20 cellular contexts compared by ENCODE assay signal in genomic region chr10:120634629-120635028, GRCh38.
DNase-seq lines count a peak whose midpoint lies in the region; ATAC-seq, FAIRE-seq and TF ChIP-seq lines count a peak whose summit lies in the region.
"Had no signal": no experiment of that assay in that cellular context is flagged by ENCODE, and none has a peak within 500 bp of the region (broad histone marks: within the 10 kb centered on the region; RNA-seq: fewer than 3 reads in every experiment).

No MANE protein-coding gene starts in this region.

- H3K4me1 ChIP-seq in SJCRH30 (no peaks in the 10 kb centered on the region), iPS DF 6.9 (ENCODE audit: control insufficient read depth, insufficient read depth, low read length) (no peaks in the 10 kb centered on the region)

- no CpG with 5 or more reads among the region's 12 CpGs for WGBS in iPS DF 6.9 (ENCODE audit: insufficient coverage, insufficient read length)

- no peak for ATAC-seq in GM21367 (IDR thresholded peaks at IDR 0.05; ENCODE audit: unreplicated experiment)
- ATAC-seq in esophagus mucosa = no peak
- ATAC-seq in GM18909 (IDR thresholded peaks at IDR 0.05; ENCODE audit: poor library complexity, unreplicated experiment) = no peak
- ATAC-seq: left cardiac atrium had no signal

- H3K4me3 ChIP-seq in SJCRH30 (no peak overlapping the region), iPS DF 6.9 (ENCODE audit: low read length) (no peak overlapping the region)

- TF ChIP-seq CTCF in D721Med (IDR thresholded peaks at IDR 0.05; ENCODE audit: insufficient read depth, missing control alignments) = peak; percentile 9
- TF ChIP-seq CTCF in GM20000 (IDR thresholded peaks at IDR 0.05; ENCODE audit: extremely low read depth, missing control alignments) = peak; percentile 3

- H3K27ac ChIP-seq in SJCRH30 (no peak overlapping the region), iPS DF 6.9 (ENCODE audit: low read length) (no peak overlapping the region)

- H3K9me3 ChIP-seq in SJCRH30 (replicated peaks) (no peaks in the 10 kb centered on the region), iPS DF 6.9 (ENCODE audit: control insufficient read depth, insufficient read depth, low read length) (no peaks in the 10 kb centered on the region)

- DNase-seq in D721Med (ENCODE audit: insufficient read length, low spot score) (no peak), GM20000 (ENCODE audit: low spot score) (no peak), SJCRH30 (peak; percentile 15 to 41), iPS DF 6.9 (ENCODE audit: low read depth, low spot score) (peak; percentile 67), HCEC 1CT (no peak)
- DNase-seq: activated CD4-positive, alpha-beta T cell treated with anti-CD3 and anti-CD28 coated beads for 1 hour; activated naive CD4-positive, alpha-beta T cell treated with anti-CD3 and anti-CD28 coated beads, Interleukin-2, amount 50 U/mL, for 16 hours; activated T-cell treated with anti-CD3 and anti-CD28 coated beads for 4 hours; DMS79 treated with DMSO at 0.1 percent for 48 hours; KG1; left cardiac atrium; NCI-H524; substantia nigra; T-helper 2 cell had no signal

- H3K36me3 ChIP-seq in SJCRH30 (no peaks in the 10 kb centered on the region), iPS DF 6.9 (ENCODE audit: control insufficient read depth, insufficient read depth, low read length) (no peaks in the 10 kb centered on the region)

- H3K27me3 ChIP-seq in SJCRH30 (no peaks in the 10 kb centered on the region), iPS DF 6.9 (ENCODE audit: control insufficient read depth, insufficient read depth, low read length) (no peaks in the 10 kb centered on the region)

- FAIRE-seq in D721Med (lab: Jason Lieb, UNC) = no peak
- FAIRE-seq: bronchial epithelial cell, endometrium, GM18507 had no signal

Comparison
In these comparisons a context has a peak if more than half of its experiments do, and no peak if none do; other contexts are left out.
1. DNase-seq: peak in SJCRH30 (2 of 2) and iPS DF 6.9 (single experiment); none in D721Med (single experiment), GM20000 (single experiment) and HCEC 1CT (single experiment).